Comparison of ENCODE assay signal across 1 cellular context in genomic region chr1:156705918-156706646, GRCh38.
A peak's percentile ranks its signal among the peaks of the same experiment; 100 is the strongest.
TF ChIP-seq lines count a peak whose summit lies in the region.

No MANE protein-coding gene starts in this region.

TF ChIP-seq in WTC11, 78 proteins besides CTCF, POLR2A, EP300 and RAD21 (continued from another document):
- TF ChIP-seq MXD4 (CRISPR knock-in tag; IDR thresholded peaks at IDR 0.05; ENCODE audit: borderline replicate concordance) (no peak), CDX4 (CRISPR knock-in tag; IDR thresholded peaks at IDR 0.05; ENCODE audit: borderline replicate concordance) (no peak), MYBL2 (CRISPR knock-in tag; IDR thresholded peaks at IDR 0.05) (peak; percentile 49; the same call in 1 of the 2 replicates), FOXK1 (CRISPR knock-in tag; IDR thresholded peaks at IDR 0.05) (peak; percentile 53; the same call in 1 of the 2 replicates), ZNF138 (CRISPR knock-in tag; conservative IDR thresholded peaks at IDR 0.05) (no peak), ZNF423 (CRISPR knock-in tag; IDR thresholded peaks at IDR 0.05) (peak; percentile 97), ZBTB43 (CRISPR knock-in tag; IDR thresholded peaks at IDR 0.05) (no peak), RORB (CRISPR knock-in tag; IDR thresholded peaks at IDR 0.05) (no peak), KAT7 (CRISPR knock-in tag; IDR thresholded peaks at IDR 0.05; ENCODE audit: borderline replicate concordance) (0 out of 2 replicates have a peak, but pooled peaks have one; percentile 2), ZNF512 (CRISPR knock-in tag; IDR thresholded peaks at IDR 0.05; ENCODE audit: borderline replicate concordance) (no peak), PREB (CRISPR knock-in tag; IDR thresholded peaks at IDR 0.05; ENCODE audit: borderline replicate concordance) (no peak), SP1 (CRISPR knock-in tag; conservative IDR thresholded peaks at IDR 0.05) (peak; percentile 49; the same call in 1 of the 2 replicates), GRHL2 (CRISPR knock-in tag; IDR thresholded peaks at IDR 0.05; ENCODE audit: insufficient replicate concordance, severe bottlenecking) (no peak), E2F5 (CRISPR knock-in tag; IDR thresholded peaks at IDR 0.05) (no peak), SOX15 (CRISPR knock-in tag; IDR thresholded peaks at IDR 0.05) (no peak), ATF1 (CRISPR knock-in tag; IDR thresholded peaks at IDR 0.05) (no peak), IRF2 (CRISPR knock-in tag; IDR thresholded peaks at IDR 0.05; ENCODE audit: borderline replicate concordance, low read depth) (no peak), MAX (CRISPR knock-in tag; IDR thresholded peaks at IDR 0.05) (peak; percentile 11; the same call in 1 of the 2 replicates)
